23 cellular contexts compared by ENCODE assay signal in genomic region chr5:15951126-15951525, GRCh38.
"Had no signal": no experiment of that assay in that cellular context is flagged by ENCODE, and none has a peak within 500 bp of the region (broad histone marks: within the 10 kb centered on the region; RNA-seq: fewer than 3 reads in every experiment).

No MANE protein-coding gene starts in this region.

- H3K27ac ChIP-seq: coronary artery, dorsolateral prefrontal cortex, epithelial cell of prostate, esophagus squamous epithelium, gastrocnemius medialis, heart right ventricle, left ventricle myocardium inferior, lower lobe of right lung had no signal

- H3K4me3 Mint-ChIP-seq: mesothelial cell of epicardium, naive B cell had no signal

- H3K4me1 Mint-ChIP-seq: naive B cell had no signal

- H3K27me3 ChIP-seq: dorsolateral prefrontal cortex, esophagus squamous epithelium, gastrocnemius medialis, heart right ventricle had no signal

- H3K9me3 ChIP-seq: esophagus squamous epithelium, gastrocnemius medialis, left ventricle myocardium inferior, lower lobe of right lung, mucosa of descending colon had no signal

- H3K27ac Mint-ChIP-seq: mesothelial cell of epicardium had no signal

- H3K4me3 ChIP-seq: coronary artery, dorsolateral prefrontal cortex, esophagus squamous epithelium, gastrocnemius medialis, heart right ventricle, left ventricle myocardium inferior, lower lobe of right lung, mucosa of descending colon had no signal

- ATAC-seq: esophagus mucosa, gastrocnemius medialis, heart right ventricle, left cardiac atrium, lower lobe of right lung, mucosa of descending colon had no signal

- H3K36me3 ChIP-seq: gastrocnemius medialis, lower lobe of right lung had no signal

- DNase-seq: dermis blood vessel endothelial cell; dorsolateral prefrontal cortex; effector CD4-positive, alpha-beta T cell; effector memory CD4-positive, alpha-beta T cell; erythroblast; esophagus squamous epithelium; foreskin fibroblast; foreskin melanocyte; gastrocnemius medialis; glutamatergic neuron; head of caudate nucleus; heart right ventricle; hippocampal formation; left cardiac atrium; left ventricle myocardium inferior; lower lobe of right lung; mesenchymal stem cell; mucosa of descending colon; naive B cell had no signal

- H3K36me3 Mint-ChIP-seq: naive B cell had no signal

- H3K27me3 Mint-ChIP-seq: naive B cell had no signal

- H3K4me1 ChIP-seq: esophagus squamous epithelium, gastrocnemius medialis, left ventricle myocardium inferior, lower lobe of right lung had no signal
